Comparison of ENCODE assay signal across 8 cellular contexts in genomic region chr21:34890258-34890723, GRCh38.
A peak's percentile ranks its signal among the peaks of the same experiment; 100 is the strongest.
DNase-seq lines count a peak whose midpoint lies in the region; ATAC-seq, FAIRE-seq and TF ChIP-seq lines count a peak whose summit lies in the region.

No MANE protein-coding gene starts in this region.

- peak overlapping the region; percentile 86 for H3K4me3 Mint-ChIP-seq in activated T-cell treated with anti-CD3 and anti-CD28 coated beads, Interleukin-2, amount 50 U/mL, for 4 hours
- H3K4me3 Mint-ChIP-seq in activated T-helper 2 cell treated with anti-CD3 and anti-CD28 coated beads, Interferon-gamma antibody, Interleukin-2, Interleukin-4, amounts not matched to agents 10 μg/mL and 5 μg/mL and 100 μg/mL, durations not matched to agents 14 hours and 24 hours and 36 hours (ENCODE audit: low read depth) = peak overlapping the region; percentile 67

- no peaks in the 10 kb centered on the region for H3K9me3 ChIP-seq in HepG2 (ENCODE audit: low read length)
- H3K9me3 ChIP-seq in thyroid gland = no peaks in the 10 kb centered on the region

- H3K4me1 ChIP-seq in HepG2 (ENCODE audit: insufficient read depth, low read length) (0 out of 2 replicates have a peak, but pooled peaks cover 5% of the 10 kb centered on the region), thyroid gland (peaks cover 11 to 32% of the 10 kb centered on the region in 2 donors)

- no peak overlapping the region for H3K27ac ChIP-seq in HepG2 (ENCODE audit: extremely low read length, insufficient read depth, low read length)
- peak overlapping the region in 2 of 3 donors; percentile 74 to 92 for H3K27ac ChIP-seq in thyroid gland

- no peaks in the 10 kb centered on the region for H3K36me3 ChIP-seq in HepG2 (replicated peaks in 1 of 2; ENCODE audit: control insufficient read depth in 1 of 2, insufficient read depth in 2 of 2, low read length in 2 of 2)
- H3K36me3 ChIP-seq in thyroid gland = no peaks in the 10 kb centered on the region

- no peak for TF ChIP-seq RAD21 in HepG2 (CRISPR knock-in tag; IDR thresholded peaks at IDR 0.05)

- H4K20me1 ChIP-seq in HepG2 (ENCODE audit: insufficient read depth, low read length) = no peaks in the 10 kb centered on the region

- H3K27ac Mint-ChIP-seq in activated T-helper 2 cell treated with anti-CD3 and anti-CD28 coated beads, Interferon-gamma antibody, Interleukin-2, Interleukin-4, amounts not matched to agents 10 μg/mL and 5 μg/mL and 100 μg/mL, durations not matched to agents 14 hours and 24 hours and 36 hours = peak overlapping the region; percentile 38

- no peak overlapping the region; the same call in 1 of the 2 replicates for H3K9ac ChIP-seq in HepG2 (ENCODE audit: insufficient read depth, low read depth, low read length)

- intact Hi-C loops in activated T-helper 2 cell treated with anti-CD3 and anti-CD28 coated beads, Interferon-gamma antibody, Interleukin-2, Interleukin-4, amounts not matched to agents 10 μg/mL and 5 μg/mL and 100 μg/mL, durations not matched to agents 14 hours and 24 hours and 36 hours (cut with micrococcal nuclease) = no loop called here
- intact Hi-C loops in HepG2 (cut with micrococcal nuclease; ENCODE audit: unreplicated experiment) = loop anchor here (1.0 to 10.0 kb wide), 4 partner anchors 137 to 615 kb away; no protein-coding TSS in a partner anchor
- intact Hi-C loops in thyroid gland (cut with DNase I) = loop anchor here (10.0 kb wide), 1 partner anchor 1135 kb away; no protein-coding TSS in a partner anchor

- TF ChIP-seq CTCF in HepG2 (CRISPR knock-in tag; IDR thresholded peaks at IDR 0.05) (no peak), thyroid gland (IDR thresholded peaks at IDR 0.05) (peak in 1 of 6 experiments; percentile 9)

- peaks cover 1% of the 10 kb centered on the region for H3K36me3 Mint-ChIP-seq in activated T-cell treated with anti-CD3 and anti-CD28 coated beads, Interleukin-2, amount 50 U/mL, for 4 hours (ENCODE audit: insufficient read depth)
- H3K36me3 Mint-ChIP-seq in activated T-helper 2 cell treated with anti-CD3 and anti-CD28 coated beads, Interferon-gamma antibody, Interleukin-2, Interleukin-4, amounts not matched to agents 10 μg/mL and 5 μg/mL and 100 μg/mL, durations not matched to agents 14 hours and 24 hours and 36 hours (ENCODE audit: low read depth) = peaks cover 29% of the 10 kb centered on the region

- TF ChIP-seq EP300 in HepG2 (IDR thresholded peaks at IDR 0.05; ENCODE audit: low read depth in 2 of 2, low read length in 2 of 2) (no peak), HepG2 (CRISPR knock-in tag; IDR thresholded peaks at IDR 0.05; ENCODE audit: borderline replicate concordance) (no peak)

- FAIRE-seq in HepG2 (lab: Jason Lieb, UNC) = no peak

- peak overlapping the region in 1 of 3 experiments; percentile 94; a peak in 2 of 6 replicates for H3K4me3 ChIP-seq in HepG2 (replicated peaks in 1 of 3; ENCODE audit: insufficient read depth in 1 of 3, low read depth in 2 of 3, low read length in 3 of 3)
- peak overlapping the region in 1 of 3 donors; percentile 74 for H3K4me3 ChIP-seq in thyroid gland (replicated peaks in 1 of 3)

- TF ChIP-seq POLR2A in HepG2 (IDR thresholded peaks at IDR 0.05; ENCODE audit: insufficient read depth in 1 of 2, low read depth in 2 of 2, low read length in 2 of 2) (no peak), thyroid gland (IDR thresholded peaks at IDR 0.05) (no peak)

- ATAC-seq in activated T-cell treated with anti-CD3 and anti-CD28 coated beads, Interleukin-2, amount 50 U/mL, for 4 hours = no peak
- ATAC-seq in HepG2 (no peak), HG03135 (IDR thresholded peaks at IDR 0.05; ENCODE audit: unreplicated experiment) (no peak)

- peaks cover 30% of the 10 kb centered on the region for H3K79me2 ChIP-seq in HepG2 (ENCODE audit: insufficient read depth, low read length)

- no peak for DNase-seq in activated T-cell treated with anti-CD3 and anti-CD28 coated beads, Interleukin-2, amount 50 U/mL, for 4 hours
- DNase-seq in activated T-cell treated with anti-CD3 and anti-CD28 coated beads, Interleukin-2, amount 50 U/mL, for 48 hours = no peak
- no peak for DNase-seq in activated T-helper 2 cell treated with anti-CD3 and anti-CD28 coated beads, Interferon-gamma antibody, Interleukin-2, Interleukin-4, amounts not matched to agents 10 μg/mL and 5 μg/mL and 100 μg/mL, durations not matched to agents 14 hours and 24 hours and 36 hours (ENCODE audit: low spot score)
- DNase-seq in HepG2 (ENCODE audit: low spot score) (peak; percentile 47), thyroid gland (no peak), NCI-H1105 (lab: John Stamatoyannopoulos, UW) (no peak)
- no peak for DNase-seq in effector CD8-positive, alpha-beta T cell (lab: John Stamatoyannopoulos, UW)

- no TSS peak for BruUV-seq in HepG2 (replicated peaks; lab: Mats Ljungman, UMichigan)

- CTCF ChIA-PET in HepG2 (lab: Yijun Ruan, JAX; ENCODE audit: low intra/inter-chr PET ratio, low total read pairs) = interaction anchor here (0.6 to 0.9 kb wide), 2 partner anchors 161 to 510 kb away, joined by 3 to 5 read pairs; no protein-coding TSS in a partner anchor

- in situ Hi-C loops in HepG2 (cut with HindIII; ENCODE audit: extremely low pct_ligation_motif_present, low pct_unique_long_range_greater_than_20kb) = loop anchor here (10.0 to 25.0 kb wide), 3 partner anchors 95 to 1047 kb away; no protein-coding TSS in a partner anchor

- H2AFZ ChIP-seq in HepG2 (ENCODE audit: low read length) = no peak overlapping the region

- WGBS in HepG2 (ENCODE audit: low lambda C conversion rate) = 67% methylated on average over 9 of the region's 39 CpGs
- 10 to 13% methylated on average over 16 to 26 of the region's 39 CpGs for WGBS in thyroid gland, 2 donors

- H3K27me3 Mint-ChIP-seq in activated T-cell treated with anti-CD3 and anti-CD28 coated beads, Interleukin-2, amount 50 U/mL, for 4 hours (ENCODE audit: low read depth) = no peaks in the 10 kb centered on the region
- H3K27me3 Mint-ChIP-seq in activated T-helper 2 cell treated with anti-CD3 and anti-CD28 coated beads, Interferon-gamma antibody, Interleukin-2, Interleukin-4, amounts not matched to agents 10 μg/mL and 5 μg/mL and 100 μg/mL, durations not matched to agents 14 hours and 24 hours and 36 hours (ENCODE audit: low read depth) = no peaks in the 10 kb centered on the region

- peak overlapping the region; percentile 84 for H3K4me2 ChIP-seq in HepG2 (ENCODE audit: low read depth, low read length)

- no peaks in the 10 kb centered on the region for H3K9me3 Mint-ChIP-seq in activated T-cell treated with anti-CD3 and anti-CD28 coated beads, Interleukin-2, amount 50 U/mL, for 4 hours
- H3K9me3 Mint-ChIP-seq in activated T-helper 2 cell treated with anti-CD3 and anti-CD28 coated beads, Interferon-gamma antibody, Interleukin-2, Interleukin-4, amounts not matched to agents 10 μg/mL and 5 μg/mL and 100 μg/mL, durations not matched to agents 14 hours and 24 hours and 36 hours = no peaks in the 10 kb centered on the region

- no peaks in the 10 kb centered on the region; a peak in 1 of 5 replicates for H3K27me3 ChIP-seq in HepG2 (ENCODE audit: control insufficient read depth in 1 of 2, insufficient read depth in 2 of 2, low read length in 2 of 2)
- H3K27me3 ChIP-seq in thyroid gland = peaks cover 29% of the 10 kb centered on the region

- peaks cover 48% of the 10 kb centered on the region for H3K4me1 Mint-ChIP-seq in activated T-cell treated with anti-CD3 and anti-CD28 coated beads, Interleukin-2, amount 50 U/mL, for 4 hours (ENCODE audit: low read depth)
- H3K4me1 Mint-ChIP-seq in activated T-helper 2 cell treated with anti-CD3 and anti-CD28 coated beads, Interferon-gamma antibody, Interleukin-2, Interleukin-4, amounts not matched to agents 10 μg/mL and 5 μg/mL and 100 μg/mL, durations not matched to agents 14 hours and 24 hours and 36 hours (ENCODE audit: low read depth) = peaks cover 39% of the 10 kb centered on the region

- POLR2A ChIA-PET in HepG2 (lab: Yijun Ruan, JAX) = interaction anchor here (1.1 to 7.4 kb wide), 14 partner anchors 18 to 1170 kb away, joined by 3 to 92 read pairs (median 8); partner anchors contain the start of gene SETD4

TF ChIP-seq in HepG2, 621 proteins besides CTCF, POLR2A, EP300 and RAD21 (continues in another document):
- TF ChIP-seq ZNF564 (CRISPR knock-in tag; IDR thresholded peaks at IDR 0.05) (no peak), FOXC1 (CRISPR knock-in tag; IDR thresholded peaks at IDR 0.05; ENCODE audit: borderline replicate concordance) (no peak), KLF12 (CRISPR knock-in tag; IDR thresholded peaks at IDR 0.05; ENCODE audit: borderline replicate concordance) (no peak), ZNF749 (CRISPR knock-in tag; IDR thresholded peaks at IDR 0.05; ENCODE audit: borderline replicate concordance) (no peak), MAFF (IDR thresholded peaks at IDR 0.05; ENCODE audit: low read depth, low read length) (no peak), ZNF615 (CRISPR knock-in tag; IDR thresholded peaks at IDR 0.05; ENCODE audit: borderline replicate concordance) (no peak), MAX (IDR thresholded peaks at IDR 0.05) (peak; percentile 77), ZNF451 (CRISPR knock-in tag; IDR thresholded peaks at IDR 0.05) (no peak), HNRNPK (IDR thresholded peaks at IDR 0.05; ENCODE audit: low read depth, low read length, poor library complexity, severe bottlenecking) (no peak), AGO1 (IDR thresholded peaks at IDR 0.05; ENCODE audit: low read depth, low read length, poor library complexity, severe bottlenecking) (peak; percentile 83), BRD4 (CRISPR knock-in tag; IDR thresholded peaks at IDR 0.05) (no peak), TFDP1 (CRISPR knock-in tag; IDR thresholded peaks at IDR 0.05; ENCODE audit: borderline replicate concordance) (peak; percentile 79; the same call in 1 of the 2 replicates), MTF1 (CRISPR knock-in tag; IDR thresholded peaks at IDR 0.05) (no peak), THAP7 (CRISPR knock-in tag; IDR thresholded peaks at IDR 0.05) (no peak)
